Comparison of ENCODE assay signal across 9 cellular contexts in the genomic region with DNA sequence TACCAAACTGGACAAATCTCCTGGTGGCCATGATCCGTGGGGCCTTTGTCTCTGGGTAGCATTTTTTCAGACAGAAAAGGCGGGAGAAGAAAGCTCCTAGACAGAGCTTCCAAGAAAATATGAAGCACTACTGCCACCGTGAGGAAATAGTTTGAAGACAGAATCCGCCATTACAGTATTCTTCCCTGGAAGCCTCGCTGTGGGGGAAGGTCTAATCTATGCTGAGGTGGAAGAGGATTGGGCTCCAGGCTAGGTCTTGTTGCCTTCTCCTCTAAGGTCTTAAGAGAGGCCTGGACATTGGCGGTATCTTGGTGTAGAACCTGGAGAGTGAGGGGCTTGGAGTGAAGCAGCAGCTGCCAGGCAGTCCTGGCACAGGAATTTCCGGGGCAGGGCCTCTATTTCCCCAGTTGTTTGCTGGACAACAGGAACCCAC.
A peak's percentile ranks its signal among the peaks of the same experiment; 100 is the strongest.
DNase-seq lines count a peak whose midpoint lies in the region; ATAC-seq, FAIRE-seq and TF ChIP-seq lines count a peak whose summit lies in the region.
"Had no signal": no experiment of that assay in that cellular context is flagged by ENCODE, and none has a peak within 500 bp of the region (broad histone marks: within the 10 kb centered on the region; RNA-seq: fewer than 3 reads in every experiment).

No MANE protein-coding gene starts in this region.

- POLR2A ChIA-PET in naive thymus-derived CD4-positive, alpha-beta T cell (lab: Charles Lee), result no interaction called here

- WGBS in adrenal gland, 4 donors, result 38 to 86% (median 75%) methylated on average over 5 to 7 of the region's 7 CpGs

- peaks cover 16% of the 10 kb centered on the region; the same call in 1 of the 2 replicates for H3K4me1 Mint-ChIP-seq in HFFc6 (ENCODE audit: low read depth)
- peaks cover 0 to 16% (median 0%) of the 10 kb centered on the region in 7 donors for H3K4me1 Mint-ChIP-seq in naive thymus-derived CD4-positive, alpha-beta T cell

- no peaks in the 10 kb centered on the region; the same call in 1 of the 2 replicates for H3K36me3 Mint-ChIP-seq in HFFc6 (ENCODE audit: low read depth)
- H3K36me3 Mint-ChIP-seq in naive thymus-derived CD4-positive, alpha-beta T cell, result peaks cover 0 to 14% (median 5%) of the 10 kb centered on the region in 5 donors

- no peak for TF ChIP-seq POLR2A in adrenal gland (IDR thresholded peaks at IDR 0.05)

- peak; percentile 40 for FAIRE-seq in G401.6 (lab: Jason Lieb, UNC)

- TF ChIP-seq CTCF in HFFc6 (IDR thresholded peaks at IDR 0.05) (peak; percentile 43; the same call in 1 of the 2 replicates), adrenal gland (IDR thresholded peaks at IDR 0.05) (peak in 4 of 6 experiments; percentile 25 to 74 (median 55))

- ATAC-seq in naive thymus-derived CD4-positive, alpha-beta T cell, result no peak

- peak overlapping the region; percentile 13; the same call in 1 of the 2 replicates for H3K4me3 Mint-ChIP-seq in HFFc6
- peak overlapping the region in 5 of 10 donors; percentile 86 to 94 (median 93) for H3K4me3 Mint-ChIP-seq in naive thymus-derived CD4-positive, alpha-beta T cell

- no peak overlapping the region; the same call in 1 of the 2 replicates for H3K27ac Mint-ChIP-seq in HFFc6
- H3K27ac Mint-ChIP-seq in naive thymus-derived CD4-positive, alpha-beta T cell, result peak overlapping the region in 4 of 9 donors; percentile 59 to 87 (median 77)

- peak overlapping the region in 2 of 5 donors; percentile 7 to 54 for H3K27ac ChIP-seq in adrenal gland
- no peak overlapping the region for H3K27ac ChIP-seq in naive thymus-derived CD4-positive, alpha-beta T cell (ENCODE audit: low read depth, low read length)
- H3K27ac ChIP-seq: cardiac muscle cell had no signal

- no peaks in the 10 kb centered on the region for H3K9me3 ChIP-seq in adrenal gland (replicated peaks in 1 of 3)
- no peaks in the 10 kb centered on the region for H3K9me3 ChIP-seq in naive thymus-derived CD4-positive, alpha-beta T cell (ENCODE audit: control insufficient read depth in 2 of 3, low read length in 3 of 3)

- no peaks in the 10 kb centered on the region for H3K9me3 Mint-ChIP-seq in HFFc6
- peaks cover 0 to 5% (median 0%) of the 10 kb centered on the region in 11 donors for H3K9me3 Mint-ChIP-seq in naive thymus-derived CD4-positive, alpha-beta T cell

- peaks cover 0 to 6% of the 10 kb centered on the region in 2 donors for H3K4me1 ChIP-seq in adrenal gland (replicated peaks in 1 of 2)
- H3K4me1 ChIP-seq in naive thymus-derived CD4-positive, alpha-beta T cell (ENCODE audit: control insufficient read depth in 2 of 2, insufficient read depth in 2 of 2, low read length in 2 of 2), result no peaks in the 10 kb centered on the region

- no peaks in the 10 kb centered on the region for H3K27me3 Mint-ChIP-seq in HFFc6 (ENCODE audit: insufficient read depth)
- H3K27me3 Mint-ChIP-seq in naive thymus-derived CD4-positive, alpha-beta T cell, result no peaks in the 10 kb centered on the region

- no peaks in the 10 kb centered on the region for H3K36me3 ChIP-seq in adrenal gland (replicated peaks in 1 of 2)
- H3K36me3 ChIP-seq in naive thymus-derived CD4-positive, alpha-beta T cell (ENCODE audit: control insufficient read depth in 2 of 3, insufficient read depth in 3 of 3, low read length in 3 of 3), result peaks cover 0 to 3% (median 0%) of the 10 kb centered on the region in 3 experiments

- intact Hi-C loops in adrenal gland (cut with DNase I), result no loop called here
- intact Hi-C loops in naive thymus-derived CD4-positive, alpha-beta T cell (cut with micrococcal nuclease), result no loop called here

- no peak for DNase-seq in HFFc6
- DNase-seq in adrenal gland, result peak in 5 of 7 donors; percentile 56 to 81 (median 72)
- peak in 5 of 9 donors; percentile 70 to 85 (median 81) for DNase-seq in naive thymus-derived CD4-positive, alpha-beta T cell
- no peak for DNase-seq in HUDEP-2 (lab: John Stamatoyannopoulos, UW; ENCODE audit: unreplicated experiment in 76 of 76)
- DNase-seq in germinal center (ENCODE audit: low spot score), result no peak
- no peak for DNase-seq in KG1 (lab: John Stamatoyannopoulos, UW)
- no peak for DNase-seq in NAMALWA (ENCODE audit: low spot score)

- CTCF ChIA-PET in naive thymus-derived CD4-positive, alpha-beta T cell (lab: Charles Lee), result no interaction called here

- peak overlapping the region in 2 of 4 donors; percentile 26 to 47 for H3K4me3 ChIP-seq in adrenal gland
- no peak overlapping the region for H3K4me3 ChIP-seq in naive thymus-derived CD4-positive, alpha-beta T cell (ENCODE audit: low read length)
- H3K4me3 ChIP-seq: cardiac muscle cell had no signal

- H3K27me3 ChIP-seq in adrenal gland, result no peaks in the 10 kb centered on the region
- no peaks in the 10 kb centered on the region for H3K27me3 ChIP-seq in naive thymus-derived CD4-positive, alpha-beta T cell (ENCODE audit: control insufficient read depth in 2 of 2, insufficient read depth in 2 of 2, low read length in 2 of 2)
- H3K27me3 ChIP-seq: cardiac muscle cell had no signal

Comparison
In these comparisons a context has a peak if more than half of its experiments do, and no peak if none do; other contexts are left out.
1. DNase-seq: peak in adrenal gland (5 of 7) and naive thymus-derived CD4-positive, alpha-beta T cell (5 of 9); none in HFFc6 (single experiment), HUDEP-2 (0 of 76), germinal center (single experiment), KG1 (single experiment) and NAMALWA (single experiment).